Comparison of ENCODE assay signal across 1 cellular context in the genomic region with DNA sequence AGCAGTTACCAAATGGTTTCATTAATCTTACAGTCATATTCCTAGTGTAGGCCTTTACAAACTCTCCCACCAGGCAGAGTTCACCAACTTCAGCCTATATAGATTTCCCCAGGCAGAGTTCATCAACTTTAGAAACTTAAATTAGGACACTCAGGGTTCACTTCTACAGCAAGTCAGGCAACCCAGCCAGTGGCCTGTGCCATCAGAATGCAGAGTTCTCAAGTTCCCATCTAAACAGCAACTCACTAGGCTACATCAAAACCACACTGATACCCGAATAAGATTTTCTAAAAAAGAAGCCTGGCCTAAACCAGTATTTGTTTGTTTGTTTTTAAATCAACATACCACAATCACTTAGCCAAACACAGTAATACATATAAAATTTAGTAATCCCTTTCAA.
TF ChIP-seq lines count a peak whose summit lies in the region.

No MANE protein-coding gene starts in this region.

TF ChIP-seq in HepG2, 621 proteins besides CTCF, POLR2A, EP300 and RAD21:
- TF ChIP-seq, protein P1, sequence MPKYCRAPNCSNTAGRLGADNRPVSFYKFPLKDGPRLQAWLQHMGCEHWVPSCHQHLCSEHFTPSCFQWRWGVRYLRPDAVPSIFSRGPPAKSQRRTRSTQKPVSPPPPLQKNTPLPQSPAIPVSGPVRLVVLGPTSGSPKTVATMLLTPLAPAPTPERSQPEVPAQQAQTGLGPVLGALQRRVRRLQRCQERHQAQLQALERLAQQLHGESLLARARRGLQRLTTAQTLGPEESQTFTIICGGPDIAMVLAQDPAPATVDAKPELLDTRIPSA (CRISPR knock-in tag; IDR thresholded peaks at IDR 0.05; ENCODE audit: borderline replicate concordance) = no peak
- no peak for TF ChIP-seq ZNF350 (CRISPR knock-in tag; IDR thresholded peaks at IDR 0.05; ENCODE audit: borderline replicate concordance, low read depth)
- no peak for TF ChIP-seq NBN (conservative IDR thresholded peaks at IDR 0.05)
- no peak for TF ChIP-seq HDAC6 (IDR thresholded peaks at IDR 0.05; ENCODE audit: low read depth, low read length)
- no peak for TF ChIP-seq ZNF792 (CRISPR knock-in tag; IDR thresholded peaks at IDR 0.05)
- no peak for TF ChIP-seq HNF4G (IDR thresholded peaks at IDR 0.05; ENCODE audit: borderline replicate concordance, low read depth, low read length)
- no peak for TF ChIP-seq HNF4G (CRISPR knock-in tag; IDR thresholded peaks at IDR 0.05; ENCODE audit: borderline replicate concordance, low read depth)
- no peak for TF ChIP-seq ISL2 (CRISPR knock-in tag; IDR thresholded peaks at IDR 0.05)
- TF ChIP-seq, protein P2, sequence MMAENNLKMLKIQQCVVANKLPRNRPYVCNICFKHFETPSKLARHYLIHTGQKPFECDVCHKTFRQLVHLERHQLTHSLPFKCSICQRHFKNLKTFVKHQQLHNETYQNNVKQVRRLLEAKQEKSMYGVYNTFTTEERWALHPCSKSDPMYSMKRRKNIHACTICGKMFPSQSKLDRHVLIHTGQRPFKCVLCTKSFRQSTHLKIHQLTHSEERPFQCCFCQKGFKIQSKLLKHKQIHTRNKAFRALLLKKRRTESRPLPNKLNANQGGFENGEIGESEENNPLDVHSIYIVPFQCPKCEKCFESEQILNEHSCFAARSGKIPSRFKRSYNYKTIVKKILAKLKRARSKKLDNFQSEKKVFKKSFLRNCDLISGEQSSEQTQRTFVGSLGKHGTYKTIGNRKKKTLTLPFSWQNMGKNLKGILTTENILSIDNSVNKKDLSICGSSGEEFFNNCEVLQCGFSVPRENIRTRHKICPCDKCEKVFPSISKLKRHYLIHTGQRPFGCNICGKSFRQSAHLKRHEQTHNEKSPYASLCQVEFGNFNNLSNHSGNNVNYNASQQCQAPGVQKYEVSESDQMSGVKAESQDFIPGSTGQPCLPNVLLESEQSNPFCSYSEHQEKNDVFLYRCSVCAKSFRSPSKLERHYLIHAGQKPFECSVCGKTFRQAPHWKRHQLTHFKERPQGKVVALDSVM (CRISPR knock-in tag; IDR thresholded peaks at IDR 0.05) = no peak
- no peak for TF ChIP-seq RBFOX2 (IDR thresholded peaks at IDR 0.05; ENCODE audit: low read depth, low read length)
- no peak for TF ChIP-seq ADNP (CRISPR knock-in tag; IDR thresholded peaks at IDR 0.05)
- no peak for TF ChIP-seq HOXD1 (CRISPR knock-in tag; IDR thresholded peaks at IDR 0.05)
